In the genomic region with DNA sequence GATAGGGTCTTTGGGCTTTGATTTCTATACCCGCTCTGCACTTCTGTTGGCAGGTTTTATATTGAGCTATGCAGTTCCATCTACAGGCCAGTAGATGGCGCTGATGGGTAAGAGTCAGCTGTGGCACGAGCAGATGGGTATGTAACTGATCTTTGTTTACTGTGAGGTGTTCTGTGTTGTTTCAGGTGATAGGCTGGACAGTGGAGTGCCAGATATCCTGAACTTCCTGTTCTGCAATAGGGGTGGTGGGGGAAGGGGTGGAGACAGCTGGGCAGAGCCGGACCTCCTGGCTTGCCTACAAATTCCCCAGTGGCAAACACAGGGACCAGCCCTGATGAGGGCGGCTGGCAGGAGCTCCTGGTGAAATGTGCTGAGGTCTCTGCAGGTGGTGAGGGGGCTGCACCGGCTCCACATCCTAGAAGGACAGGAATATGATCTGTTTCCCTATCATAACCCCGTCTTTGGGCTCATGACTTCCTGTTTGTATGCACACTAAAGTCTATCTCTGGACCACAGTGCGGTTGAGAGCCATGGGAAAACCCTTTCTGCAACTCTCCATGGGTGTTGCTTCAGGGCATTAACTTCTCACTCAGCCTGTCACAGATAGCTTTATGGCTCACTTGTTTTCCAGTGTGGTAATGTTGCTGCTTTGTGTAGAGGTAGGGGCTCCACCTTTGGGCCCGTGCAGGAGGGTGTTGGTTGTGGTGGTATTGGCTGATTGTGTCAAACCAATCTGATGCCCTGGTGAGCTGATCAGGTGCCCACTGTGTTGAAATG, we compare ENCODE assay signal across 8 cellular contexts. TPM values are rescaled to one million over a fixed set of nuclear protein-coding genes. Genes with fewer than 3 reads are reported as not detected.
A peak's percentile ranks its signal among the peaks of the same experiment; 100 is the strongest.
DNase-seq lines count a peak whose midpoint lies in the region; ATAC-seq and TF ChIP-seq lines count a peak whose summit lies in the region.

No MANE protein-coding gene starts in this region.

- H3K27me3 ChIP-seq in HL-60 (ENCODE audit: insufficient read depth, poor library complexity, severe bottlenecking) (no peaks in the 10 kb centered on the region), neural progenitor cell (peaks cover 21% of the 10 kb centered on the region)

- H4K20me1 ChIP-seq in neural progenitor cell (ENCODE audit: low read depth), result no peaks in the 10 kb centered on the region

- H3F3A ChIP-seq in neural progenitor cell (ENCODE audit: low read depth), result no peaks in the 10 kb centered on the region

- H3K9ac ChIP-seq in neural progenitor cell, result no peak overlapping the region

- peaks cover 3% of the 10 kb centered on the region for H3K4me1 Mint-ChIP-seq in neural progenitor cell

- H3K79me2 ChIP-seq in neural progenitor cell (ENCODE audit: low read depth), result no peaks in the 10 kb centered on the region

- peaks cover 8% of the 10 kb centered on the region for H3K9me3 Mint-ChIP-seq in neural progenitor cell

- peak overlapping the region; percentile 84 for H3K27ac Mint-ChIP-seq in neural progenitor cell

- ATAC-seq in GM19468 (IDR thresholded peaks at IDR 0.05; ENCODE audit: extremely low read depth, unreplicated experiment), result peak; percentile 47

- no peaks in the 10 kb centered on the region for H3K27me3 Mint-ChIP-seq in neural progenitor cell (ENCODE audit: insufficient read depth, low read depth)

- H3K36me3 ChIP-seq in neural progenitor cell, result no peaks in the 10 kb centered on the region

- TF ChIP-seq CTCF in HL-60 (IDR thresholded peaks at IDR 0.05; ENCODE audit: insufficient read depth, low read length) (peak; percentile 98), neural progenitor cell (IDR thresholded peaks at IDR 0.05) (peak; percentile 95)

- H3K27ac ChIP-seq in HL-60 (replicated peaks) (peak overlapping the region; percentile 38), neural progenitor cell (no peak overlapping the region)

- no peaks in the 10 kb centered on the region for H3K4me1 ChIP-seq in neural progenitor cell

- DNase-seq in D341Med (ENCODE audit: low spot score), result peak; percentile 68
- DNase-seq in HL-60 (ENCODE audit: low read depth in 1 of 2, low spot score in 1 of 2), result peak; percentile 51 to 72
- peak; percentile 53 for DNase-seq in NOMO-1 treated with DMSO at 0.1 percent for 48 hours (lab: John Stamatoyannopoulos, UW; ENCODE audit: unreplicated experiment)
- DNase-seq in activated CD8-positive, alpha-beta memory T cell treated with anti-CD3 and anti-CD28 coated beads, Interleukin-2, amount 50 U/mL, for 48 hours, result peak; percentile 62
- DNase-seq in fibroblast of peridontal ligament (ENCODE audit: extremely low read depth), result peak; percentile 64
- DNase-seq in neural progenitor cell (ENCODE audit: low spot score), result peak; percentile 58
- DNase-seq in foreskin melanocyte, result no peak

- peak overlapping the region; percentile 25 for H3K4me2 ChIP-seq in neural progenitor cell

- H3K4me3 Mint-ChIP-seq in neural progenitor cell, result no peak overlapping the region

- no peaks in the 10 kb centered on the region for H3K9me3 ChIP-seq in neural progenitor cell (ENCODE audit: low read depth)

- peak overlapping the region; percentile 84 for H2AFZ ChIP-seq in neural progenitor cell (replicated peaks)

- no peaks in the 10 kb centered on the region for H3K36me3 Mint-ChIP-seq in neural progenitor cell

- H3K4me3 ChIP-seq in HL-60 (replicated peaks; ENCODE audit: insufficient read depth, low read length) (no peak overlapping the region), neural progenitor cell (no peak overlapping the region)

RNA-seq across cellular contexts. Expression of gene FAM98B, which starts 13.4 kb away (rescaled TPM):
- total RNA-seq in neural progenitor cell (ENCODE audit: low replicate concordance), result 16.3 and 31.4 TPM in 2 replicates
